Comparison of ENCODE assay signal across 8 cellular contexts in genomic region chr3:123067689-123068226, GRCh38. TPM values are rescaled to one million over a fixed set of nuclear protein-coding genes. Genes with fewer than 3 reads are reported as not detected.
DNase-seq lines count a peak whose midpoint lies in the region; ATAC-seq and TF ChIP-seq lines count a peak whose summit lies in the region.

No MANE protein-coding gene starts in this region.

- CTCF ChIA-PET in mammary epithelial cell (lab: Charles Lee; ENCODE audit: low non-redundant PET) = no interaction called here

- peak overlapping the region; percentile 66 for H3K4ac ChIP-seq in mesendoderm (ENCODE audit: low read depth, low read length)

- 38% methylated on average over 12 of the region's 18 CpGs for WGBS in mammary epithelial cell (ENCODE audit: low coverage, missing lambda C conversion rate)
- WGBS in mesendoderm (ENCODE audit: extremely low coverage, insufficient coverage, low lambda C conversion rate) = no CpG with 5 or more reads among the region's 18 CpGs
- 5% methylated on average over 18 of the region's 18 CpGs for WGBS in aorta, 2 donors

- dilution Hi-C loops in mammary epithelial cell (cut with HindIII; ENCODE audit: low sequenced_read_pairs) = no loop called here

- intact Hi-C loops in mammary epithelial cell (cut with micrococcal nuclease) (no loop called here), aorta (cut with DNase I) (no loop called here)

- no peaks in the 10 kb centered on the region for H3K36me3 ChIP-seq in BLaER1 treated with 17β-estradiol and CSF1 and Interleukin-3, amounts not matched to agents 10 nM and 100 nM
- no peaks in the 10 kb centered on the region for H3K36me3 ChIP-seq in mammary epithelial cell (ENCODE audit: insufficient read depth, low read length)
- no peaks in the 10 kb centered on the region for H3K36me3 ChIP-seq in mesendoderm (ENCODE audit: control insufficient read depth, insufficient read depth, low read length)
- no peaks in the 10 kb centered on the region for H3K36me3 ChIP-seq in aorta (ENCODE audit: control insufficient read depth in 1 of 2, insufficient read depth in 2 of 2, low read length in 1 of 2)

- peak overlapping the region; percentile 77 to 97 (median 91) for H3K4me2 ChIP-seq in BLaER1 treated with 17β-estradiol and CSF1 and Interleukin-3, amounts not matched to agents 10 nM and 100 nM
- H3K4me2 ChIP-seq in mammary epithelial cell (ENCODE audit: insufficient read depth, low read depth, low read length) = peak overlapping the region; percentile 95
- H3K4me2 ChIP-seq in mesendoderm (ENCODE audit: low read length) = peak overlapping the region; percentile 61

- H2BK15ac ChIP-seq in mesendoderm (replicated peaks; ENCODE audit: low read depth) = no peak overlapping the region

- BruUV-seq in mammary epithelial cell (replicated peaks; lab: Mats Ljungman, UMichigan) = no TSS peak

- H3K27me3 ChIP-seq in BLaER1 treated with 17β-estradiol and CSF1 and Interleukin-3, amounts not matched to agents 10 nM and 100 nM = peaks cover 39 to 69% (median 53%) of the 10 kb centered on the region in 11 experiments
- H3K27me3 ChIP-seq in mammary epithelial cell (ENCODE audit: insufficient read depth, low read length) (no peaks in the 10 kb centered on the region), mesendoderm (ENCODE audit: insufficient read depth, low read length, poor library complexity) (no peaks in the 10 kb centered on the region), aorta (ENCODE audit: control insufficient read depth in 1 of 2, insufficient read depth in 2 of 2, low read length in 1 of 2) (no peaks in the 10 kb centered on the region)

- H4K8ac ChIP-seq in mesendoderm (ENCODE audit: low read depth, low read length) = no peak overlapping the region

- peaks cover 58% of the 10 kb centered on the region for H3K79me2 ChIP-seq in mammary epithelial cell (ENCODE audit: insufficient read depth, low read length)
- H3K79me2 ChIP-seq in mesendoderm (ENCODE audit: control insufficient read depth, insufficient read depth, low read length) = peaks cover 45% of the 10 kb centered on the region

- no peak overlapping the region for H4K5ac ChIP-seq in mesendoderm (ENCODE audit: low read length)

- peak overlapping the region; percentile 56 to 83 (median 75) for H3K9ac ChIP-seq in BLaER1 treated with 17β-estradiol and CSF1 and Interleukin-3, amounts not matched to agents 10 nM and 100 nM
- H3K9ac ChIP-seq in mammary epithelial cell (ENCODE audit: insufficient read depth, low read length) (peak overlapping the region; percentile 68), mesendoderm (ENCODE audit: low read length) (peak overlapping the region; percentile 94)

- no peak for TF ChIP-seq CTCF in mammary epithelial cell (conservative IDR thresholded peaks at IDR 0.05 in 1 of 2, IDR thresholded peaks at IDR 0.05 in 1 of 2; ENCODE audit: extremely low read depth in 1 of 2, insufficient read depth in 1 of 2, low read depth in 1 of 2, low read length in 2 of 2)

- in situ Hi-C loops in mammary epithelial cell (cut with MboI; ENCODE audit: low sequenced_read_pairs in 2 of 2) = no loop called here

- H3K9me3 ChIP-seq in BLaER1 treated with 17β-estradiol and CSF1 and Interleukin-3, amounts not matched to agents 10 nM and 100 nM (replicated peaks in 1 of 11) = no peaks in the 10 kb centered on the region
- H3K9me3 ChIP-seq in mammary epithelial cell (replicated peaks; ENCODE audit: insufficient read depth, low read length) = no peaks in the 10 kb centered on the region
- no peaks in the 10 kb centered on the region for H3K9me3 ChIP-seq in aorta (ENCODE audit: control insufficient read depth, low read length)

- H3K56ac ChIP-seq in mesendoderm (ENCODE audit: low read length) = peak overlapping the region; percentile 99

- DNase-seq in Kasumi-1 (lab: John Stamatoyannopoulos, UW) (peak; percentile 15 to 16), mammary epithelial cell (no peak), mesendoderm (peak; percentile 26), aorta (peak in 1 of 2 donors; percentile 56), NCI-H1930 (lab: John Stamatoyannopoulos, UW) (no peak), NCI-H69 (lab: John Stamatoyannopoulos, UW) (no peak)

- no peak overlapping the region for H2AK5ac ChIP-seq in mesendoderm (ENCODE audit: low read length)

- peak overlapping the region in 8 of 11 experiments; percentile 48 to 69 (median 62); a peak in 12 of 22 replicates for H3K27ac ChIP-seq in BLaER1 treated with 17β-estradiol and CSF1 and Interleukin-3, amounts not matched to agents 10 nM and 100 nM
- H3K27ac ChIP-seq in mammary epithelial cell (ENCODE audit: insufficient read depth, low read depth, low read length) (peak overlapping the region; percentile 37), mesendoderm (ENCODE audit: low read depth, low read length) (peak overlapping the region; percentile 31), aorta (ENCODE audit: low read depth in 1 of 2, low read length in 2 of 2) (no peak overlapping the region)

- peaks cover 26% of the 10 kb centered on the region for H3K79me1 ChIP-seq in mesendoderm (ENCODE audit: low read length)

- peaks cover 21 to 50% (median 40%) of the 10 kb centered on the region in 10 experiments for H3K4me1 ChIP-seq in BLaER1 treated with 17β-estradiol and CSF1 and Interleukin-3, amounts not matched to agents 10 nM and 100 nM
- H3K4me1 ChIP-seq in mammary epithelial cell (ENCODE audit: insufficient read depth, low read length) (peaks cover 27% of the 10 kb centered on the region), mesendoderm (ENCODE audit: control insufficient read depth, low read depth, low read length) (peaks cover 6% of the 10 kb centered on the region), aorta (ENCODE audit: control insufficient read depth in 1 of 2, insufficient read depth in 2 of 2, low read length in 2 of 2) (no peaks in the 10 kb centered on the region)

- H4K20me1 ChIP-seq in BLaER1 treated with 17β-estradiol and CSF1 and Interleukin-3, amounts not matched to agents 10 nM and 100 nM = peaks cover 0 to 45% (median 30%) of the 10 kb centered on the region in 11 experiments; a peak in 17 of 22 replicates
- no peaks in the 10 kb centered on the region for H4K20me1 ChIP-seq in mammary epithelial cell (ENCODE audit: insufficient read depth, low read length)

- H2BK5ac ChIP-seq in mesendoderm (ENCODE audit: low read length) = peak overlapping the region; percentile 28

- H2AFZ ChIP-seq in mammary epithelial cell (ENCODE audit: low read depth, low read length) = peak overlapping the region; percentile 80

- no peak overlapping the region for H2BK120ac ChIP-seq in mesendoderm (ENCODE audit: low read depth, low read length)

- H3K4me3 ChIP-seq in BLaER1 treated with 17β-estradiol and CSF1 and Interleukin-3, amounts not matched to agents 10 nM and 100 nM = peak overlapping the region; percentile 59 to 81 (median 74)
- H3K4me3 ChIP-seq in mammary epithelial cell (replicated peaks in 1 of 3; ENCODE audit: insufficient read depth in 1 of 3, low read depth in 2 of 3, low read length in 3 of 3) = peak overlapping the region; percentile 86 to 97 (median 92)
- peak overlapping the region; percentile 40 for H3K4me3 ChIP-seq in mesendoderm (ENCODE audit: low read length)
- peak overlapping the region; percentile 29 to 64 for H3K4me3 ChIP-seq in aorta (ENCODE audit: low read length in 2 of 2)

- ATAC-seq in GM19395 (IDR thresholded peaks at IDR 0.05; ENCODE audit: unreplicated experiment) = peak; percentile 35
- peak; percentile 47 for ATAC-seq in aorta (ENCODE audit: low FRiP score)

- peak overlapping the region; percentile 22 for H3K18ac ChIP-seq in mesendoderm (ENCODE audit: low read length)

- peak overlapping the region; percentile 95 for H3K23ac ChIP-seq in mesendoderm (ENCODE audit: low read length)

RNA-seq across cellular contexts. Expression of gene PDIA5, which starts 0.9 kb away (rescaled TPM):
- total RNA-seq in mammary epithelial cell (10 to 100 TPM; 13.5 to 36.6 TPM), aorta (10 to 100 TPM; 38.4 to 50.4 TPM)
- polyA plus RNA-seq in mammary epithelial cell (28.0 TPM), aorta (10 to 100 TPM in 1 of 2 donors, 1 to 10 TPM in 1; 8.6 to 22.3 TPM)
- 28.3 TPM for polyA minus RNA-seq in mammary epithelial cell
- polyA plus RNA-seq in mesendoderm (2013, experiment 1 of 2) = 28.4 TPM
- polyA plus RNA-seq in mesendoderm (2013, experiment 2 of 2) = 27.6 TPM

RNA-seq across cellular contexts. Expression of gene SEMA5B, which starts 40.2 kb away (rescaled TPM):
- total RNA-seq in mammary epithelial cell (1 to 10 TPM in 1 of 2 donors, under 1 TPM in 1; 0.33 to 1.1 TPM), aorta (1 to 10 TPM in 1 of 2 donors, under 1 TPM in 1; 0.81 to 4.9 TPM)
- polyA plus RNA-seq in mammary epithelial cell (0.11 TPM), aorta (1 to 10 TPM in 1 of 2 donors, under 1 TPM in 1; under 0.01 to 1.0 TPM)
- not detected for polyA minus RNA-seq in mammary epithelial cell
- polyA plus RNA-seq in mesendoderm (2013, experiment 1 of 2) = 2.2 TPM
- 1.9 TPM for polyA plus RNA-seq in mesendoderm (2013, experiment 2 of 2)

Comparison
In these comparisons a context has a peak if more than half of its experiments do, and no peak if none do; other contexts are left out.
1. H3K27ac ChIP-seq: peak in BLaER1 treated with 17β-estradiol and CSF1 and Interleukin-3, amounts not matched to agents 10 nM and 100 nM (8 of 11), mammary epithelial cell (single experiment) and mesendoderm (single experiment); none in aorta (0 of 2).
2. H3K4me3 ChIP-seq: peak in every context shown above with its lines; median percentile 92 in mammary epithelial cell; 74 in BLaER1 treated with 17β-estradiol and CSF1 and Interleukin-3, amounts not matched to agents 10 nM and 100 nM; 46 in aorta; 40 in mesendoderm.
3. DNase-seq: peak in Kasumi-1 (2 of 2) and mesendoderm (single experiment); none in mammary epithelial cell (single experiment), NCI-H1930 (0 of 2) and NCI-H69 (single experiment).
4. Peak in every context shown above with its lines, with median percentiles within 50 percentile points of each other: H3K4me2 ChIP-seq and H3K9ac ChIP-seq.